ENCODE assay signal across 9 cellular contexts in genomic region chr1:26784023-26784871, GRCh38. TPM values are rescaled to one million over a fixed set of nuclear protein-coding genes. Genes with fewer than 3 reads are reported as not detected.
DNase-seq lines count a peak whose midpoint lies in the region; ATAC-seq, FAIRE-seq and TF ChIP-seq lines count a peak whose summit lies in the region.
"Had no signal": no experiment of that assay in that cellular context is flagged by ENCODE, and none has a peak within 500 bp of the region (broad histone marks: within the 10 kb centered on the region; RNA-seq: fewer than 3 reads in every experiment).

No MANE protein-coding gene starts in this region.

- H2AFZ ChIP-seq in HepG2 (ENCODE audit: low read length) = no peak overlapping the region
- no peak overlapping the region for H2AFZ ChIP-seq in neuronal stem cell (ENCODE audit: low read length)

- in situ Hi-C loops in HepG2 (cut with HindIII; ENCODE audit: extremely low pct_ligation_motif_present, low pct_unique_long_range_greater_than_20kb) = no loop called here

- intact Hi-C loops in body of pancreas (cut with DNase I) = no loop called here
- intact Hi-C loops in HepG2 (cut with micrococcal nuclease; ENCODE audit: unreplicated experiment) = no loop called here
- intact Hi-C loops in tibial artery (cut with DNase I; ENCODE audit: low total_unique reads) = no loop called here

- H2BK15ac ChIP-seq in neuronal stem cell (ENCODE audit: low read length) = no peak overlapping the region

- H3K9me3 ChIP-seq in DOHH2 (ENCODE audit: control insufficient read depth, insufficient read depth, low read length) (no peaks in the 10 kb centered on the region), body of pancreas (no peaks in the 10 kb centered on the region), HepG2 (ENCODE audit: low read length) (no peaks in the 10 kb centered on the region), tibial artery (no peaks in the 10 kb centered on the region), neuronal stem cell (replicated peaks in 1 of 2; ENCODE audit: control insufficient read depth in 2 of 2, insufficient read depth in 1 of 2, low read depth in 1 of 2, low read length in 2 of 2) (no peaks in the 10 kb centered on the region)

- H3K4ac ChIP-seq in neuronal stem cell (ENCODE audit: low read length) = no peak overlapping the region

- H3K4me3 ChIP-seq in DOHH2 (ENCODE audit: low read length) (no peak overlapping the region), body of pancreas (no peak overlapping the region), HepG2 (replicated peaks in 1 of 3; ENCODE audit: insufficient read depth in 1 of 3, low read depth in 2 of 3, low read length in 3 of 3) (peak overlapping the region in 1 of 3 experiments; percentile 17; a peak in 1 of 6 replicates), tibial artery (no peak overlapping the region), neuronal stem cell (ENCODE audit: low read length in 2 of 2) (no peak overlapping the region)

- POLR2A ChIA-PET in HepG2 (lab: Yijun Ruan, JAX) = interaction anchor here (0.8 to 7.0 kb wide), 8 partner anchors 11 to 91 kb away, joined by 3 to 127 read pairs (median 14); partner anchors contain the start of gene ARID1A

- H3K4me1 ChIP-seq in DOHH2 (ENCODE audit: control insufficient read depth, low read length) (peaks cover 74% of the 10 kb centered on the region), body of pancreas (peaks cover 45% of the 10 kb centered on the region), HepG2 (ENCODE audit: insufficient read depth, low read length) (peaks cover 60% of the 10 kb centered on the region), tibial artery (peaks cover 5 to 59% (median 36%) of the 10 kb centered on the region in 4 donors), neuronal stem cell (ENCODE audit: control insufficient read depth in 2 of 2, insufficient read depth in 1 of 2, low read depth in 1 of 2, low read length in 2 of 2) (peaks cover 15 to 42% of the 10 kb centered on the region in 2 donors)

- peak; percentile 100 for FAIRE-seq in HepG2 (lab: Jason Lieb, UNC)

- no peak overlapping the region for H3K4me3 Mint-ChIP-seq in T-helper 2 cell treated with Interferon-gamma antibody and Interleukin-4, amounts not matched to agents 5 μg/mL and 100 μg/mL, for 36 hours

- H2BK120ac ChIP-seq in neuronal stem cell (ENCODE audit: low read depth, low read length) = no peak overlapping the region

- H3K9ac ChIP-seq in HepG2 (ENCODE audit: insufficient read depth, low read depth, low read length) = peak overlapping the region; percentile 22
- H3K9ac ChIP-seq in neuronal stem cell (ENCODE audit: low read depth, low read length, poor library complexity) = no peak overlapping the region

- TF ChIP-seq EP300 in HepG2 (IDR thresholded peaks at IDR 0.05; ENCODE audit: low read depth in 2 of 2, low read length in 2 of 2) (peak; percentile 76 to 84), HepG2 (CRISPR knock-in tag; IDR thresholded peaks at IDR 0.05; ENCODE audit: borderline replicate concordance) (peak; percentile 82; the same call in 1 of the 2 replicates)

- TF ChIP-seq POLR2A in body of pancreas (IDR thresholded peaks at IDR 0.05) (peak in 1 of 3 donors; percentile 31), HepG2 (IDR thresholded peaks at IDR 0.05; ENCODE audit: insufficient read depth in 1 of 2, low read depth in 2 of 2, low read length in 2 of 2) (peak in 1 of 2 experiments; percentile 36; a peak in 1 of 4 replicates)

- no peak overlapping the region for H3K27ac Mint-ChIP-seq in T-helper 2 cell treated with Interferon-gamma antibody and Interleukin-4, amounts not matched to agents 5 μg/mL and 100 μg/mL, for 36 hours

- no peak overlapping the region for H3K14ac ChIP-seq in neuronal stem cell (ENCODE audit: low read length)

- H2AK5ac ChIP-seq in neuronal stem cell (ENCODE audit: low read depth, low read length) = no peak overlapping the region

- no peaks in the 10 kb centered on the region for H3K9me3 Mint-ChIP-seq in T-helper 2 cell treated with Interferon-gamma antibody and Interleukin-4, amounts not matched to agents 5 μg/mL and 100 μg/mL, for 36 hours
- H3K9me3 Mint-ChIP-seq: IgD-negative memory B cell had no signal

- TF ChIP-seq RAD21 in HepG2 (CRISPR knock-in tag; IDR thresholded peaks at IDR 0.05) = no peak

- no peak overlapping the region for H4K8ac ChIP-seq in neuronal stem cell (ENCODE audit: low read depth, low read length)

- peak; percentile 46 for ATAC-seq in body of pancreas
- ATAC-seq in HepG2 = peak; percentile 76
- ATAC-seq in GM19463 (IDR thresholded peaks at IDR 0.05; ENCODE audit: unreplicated experiment) = no peak

- H3K36me3 ChIP-seq in DOHH2 (ENCODE audit: control insufficient read depth, low read length) (peaks cover 53% of the 10 kb centered on the region), body of pancreas (replicated peaks in 1 of 2; ENCODE audit: insufficient read depth in 1 of 2, low read depth in 2 of 2) (peaks cover 0 to 12% of the 10 kb centered on the region in 2 donors), HepG2 (replicated peaks in 1 of 2; ENCODE audit: control insufficient read depth in 1 of 2, insufficient read depth in 2 of 2, low read length in 2 of 2) (peaks cover 8 to 15% of the 10 kb centered on the region in 2 experiments), tibial artery (peaks cover 22 to 27% (median 25%) of the 10 kb centered on the region in 3 donors), neuronal stem cell (replicated peaks in 1 of 2; ENCODE audit: control insufficient read depth in 2 of 2, insufficient read depth in 2 of 2, low read length in 2 of 2) (peaks cover 23 to 45% of the 10 kb centered on the region in 2 donors)

- H3K27me3 ChIP-seq in DOHH2 (ENCODE audit: control insufficient read depth, low read length) = no peaks in the 10 kb centered on the region
- no peaks in the 10 kb centered on the region for H3K27me3 ChIP-seq in body of pancreas
- no peaks in the 10 kb centered on the region; a peak in 1 of 5 replicates for H3K27me3 ChIP-seq in HepG2 (ENCODE audit: control insufficient read depth in 1 of 2, insufficient read depth in 2 of 2, low read length in 2 of 2)
- no peaks in the 10 kb centered on the region for H3K27me3 ChIP-seq in tibial artery
- no peaks in the 10 kb centered on the region for H3K27me3 ChIP-seq in neuronal stem cell (ENCODE audit: control insufficient read depth in 3 of 3, insufficient read depth in 3 of 3, low read depth in 1 of 3, low read length in 3 of 3)

- TF ChIP-seq CTCF in DOHH2 (IDR thresholded peaks at IDR 0.05; ENCODE audit: low read depth, low read length, poor library complexity, severe bottlenecking) (no peak), body of pancreas (IDR thresholded peaks at IDR 0.05) (no peak), HepG2 (CRISPR knock-in tag; IDR thresholded peaks at IDR 0.05) (peak; percentile 49), tibial artery (IDR thresholded peaks at IDR 0.05) (no peak)

- no peak overlapping the region for H4K91ac ChIP-seq in neuronal stem cell (ENCODE audit: low read depth, low read length, poor library complexity)

- H3K36me3 Mint-ChIP-seq in T-helper 2 cell treated with Interferon-gamma antibody and Interleukin-4, amounts not matched to agents 5 μg/mL and 100 μg/mL, for 36 hours (ENCODE audit: low read depth) = peaks cover 32% of the 10 kb centered on the region

- no peak overlapping the region for H3K4me2 ChIP-seq in DOHH2 (ENCODE audit: low read length)
- H3K4me2 ChIP-seq in HepG2 (ENCODE audit: low read depth, low read length) = peak overlapping the region; percentile 66
- H3K4me2 ChIP-seq in neuronal stem cell (ENCODE audit: insufficient read depth, low read length, poor library complexity, severe bottlenecking) = no peak overlapping the region

- peaks cover 47% of the 10 kb centered on the region for H3K4me1 Mint-ChIP-seq in T-helper 2 cell treated with Interferon-gamma antibody and Interleukin-4, amounts not matched to agents 5 μg/mL and 100 μg/mL, for 36 hours (ENCODE audit: low read depth)

- peak overlapping the region; percentile 92 for H3K27ac ChIP-seq in DOHH2 (ENCODE audit: low read depth, low read length)
- peak overlapping the region; percentile 47 to 98 (median 58) for H3K27ac ChIP-seq in body of pancreas
- peak overlapping the region; percentile 97 for H3K27ac ChIP-seq in HepG2 (ENCODE audit: extremely low read length, insufficient read depth, low read length)
- peak overlapping the region; percentile 61 to 98 for H3K27ac ChIP-seq in tibial artery
- no peak overlapping the region for H3K27ac ChIP-seq in neuronal stem cell (replicated peaks; ENCODE audit: low read length)

- H3K9me2 ChIP-seq in DOHH2 (replicated peaks; ENCODE audit: control insufficient read depth, low read length) = no peaks in the 10 kb centered on the region

- H4K20me1 ChIP-seq in DOHH2 (ENCODE audit: control insufficient read depth, insufficient read depth, low read depth, low read length) (no peaks in the 10 kb centered on the region), HepG2 (ENCODE audit: insufficient read depth, low read length) (no peaks in the 10 kb centered on the region)

- no TSS peak for BruUV-seq in HepG2 (replicated peaks; lab: Mats Ljungman, UMichigan)

- CTCF ChIA-PET in HepG2 (lab: Yijun Ruan, JAX; ENCODE audit: low intra/inter-chr PET ratio, low total read pairs) = no interaction called here

- H2BK12ac ChIP-seq in neuronal stem cell (ENCODE audit: low read length) = no peak overlapping the region

- peaks cover 5% of the 10 kb centered on the region for H3K79me1 ChIP-seq in neuronal stem cell (ENCODE audit: low read depth, low read length)

- H2BK5ac ChIP-seq in neuronal stem cell (ENCODE audit: low read length) = no peak overlapping the region

- H3K18ac ChIP-seq in neuronal stem cell (ENCODE audit: low read length) = no peak overlapping the region

- H3K23ac ChIP-seq in neuronal stem cell (ENCODE audit: low read depth, low read length, poor library complexity) = no peak overlapping the region

- H3K27me3 Mint-ChIP-seq in T-helper 2 cell treated with Interferon-gamma antibody and Interleukin-4, amounts not matched to agents 5 μg/mL and 100 μg/mL, for 36 hours (ENCODE audit: low read depth) = no peaks in the 10 kb centered on the region

- peak; percentile 30 for DNase-seq in NCI-H2029 treated with DMSO at 0.1 percent for 48 hours (lab: John Stamatoyannopoulos, UW)
- DNase-seq in body of pancreas = peak; percentile 76 to 91 (median 84)
- DNase-seq in HepG2 (ENCODE audit: low spot score) = peak; percentile 99
- peak; percentile 71 to 86 for DNase-seq in tibial artery
- DNase-seq in T-helper 2 cell treated with Interferon-gamma antibody and Interleukin-4, amounts not matched to agents 5 μg/mL and 100 μg/mL, for 36 hours (ENCODE audit: low spot score) = no peak
- DNase-seq in neuronal stem cell (ENCODE audit: low spot score) = no peak

- WGBS in body of pancreas, 2 donors = 69 to 73% methylated on average over 1 to 2 of the region's 2 CpGs
- WGBS in HepG2 (ENCODE audit: low lambda C conversion rate) = 7% methylated on average over 2 of the region's 2 CpGs
- WGBS in neuronal stem cell (ENCODE audit: extremely low coverage in 2 of 2, insufficient read length in 2 of 2, insufficient replicate concordance in 1 of 2), 2 donors = no CpG with 5 or more reads among the region's 2 CpGs

- H3F3A ChIP-seq in DOHH2 (ENCODE audit: control insufficient read depth, insufficient read depth) = peaks cover 65% of the 10 kb centered on the region

- peaks cover 22% of the 10 kb centered on the region for H3K79me2 ChIP-seq in DOHH2 (ENCODE audit: control insufficient read depth, low read length)
- peaks cover 8% of the 10 kb centered on the region for H3K79me2 ChIP-seq in HepG2 (ENCODE audit: insufficient read depth, low read length)

RNA-seq across cellular contexts. Expression of gene PIGV, which starts 3.5 kb away (rescaled TPM):
- total RNA-seq in body of pancreas = 10 to 100 TPM; 10.9 to 14.2 TPM
- 7.9 and 13.5 TPM in 2 replicates for total RNA-seq in HepG2 (2016; rRNA removed; fragmentation: Illumina TruSeq; extraction: Trizol)
- 4.3 and 4.8 TPM in 2 replicates for total RNA-seq in HepG2 (2016; cell fraction: cytosol; rRNA removed; fragmentation: Illumina TruSeq; extraction: Trizol; ENCODE audit: low read depth)
- total RNA-seq in HepG2 (2016; cell fraction: insoluble cytoplasmic fraction; rRNA removed; fragmentation: Illumina TruSeq; extraction: Trizol) = 8.9 and 14.1 TPM in 2 replicates
- total RNA-seq in HepG2 (2016; cell fraction: membrane; rRNA removed; fragmentation: Illumina TruSeq; extraction: Trizol) = 9.7 and 9.9 TPM in 2 replicates
- total RNA-seq in HepG2 (2016; cell fraction: nucleus; rRNA removed; fragmentation: Illumina TruSeq; extraction: Trizol) = 14.6 and 15.0 TPM in 2 replicates
- 22.7 and 26.0 TPM in 2 replicates for polyA plus RNA-seq in HepG2 (2011; rRNA removed)
- 21.0 and 27.5 TPM in 2 replicates for polyA plus RNA-seq in HepG2 (2011; cell fraction: cytosol; rRNA removed)
- 14.3 and 18.5 TPM in 2 replicates for polyA plus RNA-seq in HepG2 (2011; cell fraction: nucleus; rRNA removed)
- 13.6 and 14.8 TPM in 2 replicates for polyA plus RNA-seq in HepG2 (2012)
- 2.9 and 4.4 TPM in 2 replicates for polyA plus RNA-seq in HepG2 (2016; cell fraction: cytosol; fragmentation: Illumina TruSeq; extraction: Trizol; ENCODE audit: low read depth)
- 6.7 and 7.2 TPM in 2 replicates for polyA plus RNA-seq in HepG2 (2016; cell fraction: insoluble cytoplasmic fraction; fragmentation: Illumina TruSeq; extraction: Trizol; ENCODE audit: low read depth)
- 5.3 and 7.0 TPM in 2 replicates for polyA plus RNA-seq in HepG2 (2016; cell fraction: membrane; fragmentation: Illumina TruSeq; extraction: Trizol; ENCODE audit: low read depth)
- 16.2 and 17.4 TPM in 2 replicates for polyA plus RNA-seq in HepG2 (2016; cell fraction: nucleus; fragmentation: Illumina TruSeq; extraction: Trizol; ENCODE audit: insufficient read depth, low read depth)
- 41.6 and 80.7 TPM in 2 replicates for polyA minus RNA-seq in HepG2 (2011; rRNA and poly(A)+ RNA removed; ENCODE audit: low replicate concordance)
- 15.5 and 15.7 TPM in 2 replicates for polyA minus RNA-seq in HepG2 (2011; cell fraction: cytosol; rRNA and poly(A)+ RNA removed)
- 11.7 and 14.5 TPM in 2 replicates for polyA minus RNA-seq in HepG2 (2011; cell fraction: nucleus; rRNA and poly(A)+ RNA removed)
- 9.6 TPM for polyA plus RNA-seq in neuronal stem cell (2013, experiment 1 of 2)
- polyA plus RNA-seq in neuronal stem cell (2013, experiment 2 of 2) = 9.7 TPM

RNA-seq across cellular contexts. Expression of gene ZDHHC18, which starts 42.2 kb away (rescaled TPM):
- total RNA-seq in body of pancreas (1 to 10 TPM; 4.6 to 5.7 TPM), HepG2 (2016; rRNA removed; fragmentation: Illumina TruSeq; extraction: Trizol) (9.0 and 13.2 TPM in 2 replicates)
- total RNA-seq in HepG2 (2016; cell fraction: cytosol; rRNA removed; fragmentation: Illumina TruSeq; extraction: Trizol; ENCODE audit: low read depth) = 6.6 and 7.7 TPM in 2 replicates
- total RNA-seq in HepG2 (2016; cell fraction: insoluble cytoplasmic fraction; rRNA removed; fragmentation: Illumina TruSeq; extraction: Trizol) = 7.9 and 11.9 TPM in 2 replicates
- 21.8 and 26.5 TPM in 2 replicates for total RNA-seq in HepG2 (2016; cell fraction: membrane; rRNA removed; fragmentation: Illumina TruSeq; extraction: Trizol)
- 9.5 and 10.6 TPM in 2 replicates for total RNA-seq in HepG2 (2016; cell fraction: nucleus; rRNA removed; fragmentation: Illumina TruSeq; extraction: Trizol)
- polyA plus RNA-seq in HepG2 (2011; rRNA removed) = 35.3 and 40.6 TPM in 2 replicates
- polyA plus RNA-seq in HepG2 (2011; cell fraction: cytosol; rRNA removed) = 29.0 and 30.0 TPM in 2 replicates
- polyA plus RNA-seq in HepG2 (2011; cell fraction: nucleus; rRNA removed) = 32.6 and 39.8 TPM in 2 replicates
- 12.9 and 16.3 TPM in 2 replicates for polyA plus RNA-seq in HepG2 (2012)
- polyA plus RNA-seq in HepG2 (2016; cell fraction: cytosol; fragmentation: Illumina TruSeq; extraction: Trizol; ENCODE audit: low read depth) = 13.9 and 14.2 TPM in 2 replicates
- polyA plus RNA-seq in HepG2 (2016; cell fraction: insoluble cytoplasmic fraction; fragmentation: Illumina TruSeq; extraction: Trizol; ENCODE audit: low read depth) = 13.2 and 16.6 TPM in 2 replicates
- polyA plus RNA-seq in HepG2 (2016; cell fraction: membrane; fragmentation: Illumina TruSeq; extraction: Trizol; ENCODE audit: low read depth) = 30.8 and 32.0 TPM in 2 replicates
- polyA plus RNA-seq in HepG2 (2016; cell fraction: nucleus; fragmentation: Illumina TruSeq; extraction: Trizol; ENCODE audit: insufficient read depth, low read depth) = 19.3 and 23.8 TPM in 2 replicates
- 33.5 and 53.0 TPM in 2 replicates for polyA minus RNA-seq in HepG2 (2011; rRNA and poly(A)+ RNA removed; ENCODE audit: low replicate concordance)
- polyA minus RNA-seq in HepG2 (2011; cell fraction: cytosol; rRNA and poly(A)+ RNA removed) = 11.3 and 14.6 TPM in 2 replicates
- 8.4 and 8.7 TPM in 2 replicates for polyA minus RNA-seq in HepG2 (2011; cell fraction: nucleus; rRNA and poly(A)+ RNA removed)
- 44.5 TPM for polyA plus RNA-seq in neuronal stem cell (2013, experiment 1 of 2)
- polyA plus RNA-seq in neuronal stem cell (2013, experiment 2 of 2) = 43.3 TPM

Comparison
In these comparisons a context has a peak if more than half of its experiments do, and no peak if none do; other contexts are left out.
1. DNase-seq: peak in NCI-H2029 treated with DMSO at 0.1 percent for 48 hours (single experiment), body of pancreas (4 of 4), HepG2 (single experiment) and tibial artery (2 of 2); none in T-helper 2 cell treated with Interferon-gamma antibody and Interleukin-4, amounts not matched to agents 5 μg/mL and 100 μg/mL, for 36 hours (single experiment) and neuronal stem cell (single experiment).